Comparison of ENCODE assay signal across 18 cellular contexts in genomic region chr18:13368080-13368813, GRCh38.
A peak's percentile ranks its signal among the peaks of the same experiment; 100 is the strongest.
DNase-seq lines count a peak whose midpoint lies in the region; ATAC-seq, FAIRE-seq and TF ChIP-seq lines count a peak whose summit lies in the region.
"Had no signal": no experiment of that assay in that cellular context is flagged by ENCODE, and none has a peak within 500 bp of the region (broad histone marks: within the 10 kb centered on the region; RNA-seq: fewer than 3 reads in every experiment).

No MANE protein-coding gene starts in this region.

- no peak for TF ChIP-seq CTCF in kidney (IDR thresholded peaks at IDR 0.05; ENCODE audit: borderline replicate concordance, extremely low read depth, insufficient read depth)

- no peak overlapping the region for H3K4me3 ChIP-seq in BLaER1 treated with 17β-estradiol and CSF1 and Interleukin-3, amounts not matched to agents 10 nM and 100 nM
- no peak overlapping the region for H3K4me3 ChIP-seq in kidney (ENCODE audit: low read length in 2 of 2)
- H3K4me3 ChIP-seq: Peyer's patch had no signal

- no peaks in the 10 kb centered on the region for H3K9me3 ChIP-seq in BLaER1 treated with 17β-estradiol and CSF1 and Interleukin-3, amounts not matched to agents 10 nM and 100 nM (replicated peaks in 1 of 11)
- H3K9me3 ChIP-seq in T-helper 17 cell (ENCODE audit: control insufficient read depth, low read length, poor library complexity, severe bottlenecking), result no peaks in the 10 kb centered on the region
- no peaks in the 10 kb centered on the region for H3K9me3 ChIP-seq in kidney (ENCODE audit: control insufficient read depth in 1 of 2, low read length in 2 of 2)
- H3K9me3 ChIP-seq: Peyer's patch had no signal

- H3K27me3 Mint-ChIP-seq in activated T-cell treated with anti-CD3 and anti-CD28 coated beads, Interleukin-2, amount 50 U/mL, for 24 hours, result no peaks in the 10 kb centered on the region
- no peaks in the 10 kb centered on the region for H3K27me3 Mint-ChIP-seq in T-helper 17 cell

- H3K27me3 ChIP-seq in BLaER1 treated with 17β-estradiol and CSF1 and Interleukin-3, amounts not matched to agents 10 nM and 100 nM, result no peaks in the 10 kb centered on the region
- H3K27me3 ChIP-seq: Peyer's patch had no signal

- peak overlapping the region in 1 of 11 experiments; percentile 37; a peak in 1 of 22 replicates for H3K27ac ChIP-seq in BLaER1 treated with 17β-estradiol and CSF1 and Interleukin-3, amounts not matched to agents 10 nM and 100 nM
- no peak overlapping the region for H3K27ac ChIP-seq in kidney (ENCODE audit: low read depth in 2 of 2, low read length in 2 of 2)

- H3K27ac Mint-ChIP-seq in activated T-cell treated with anti-CD3 and anti-CD28 coated beads, Interleukin-2, amount 50 U/mL, for 24 hours, result no peak overlapping the region
- H3K27ac Mint-ChIP-seq in T-helper 17 cell, result peak overlapping the region; percentile 83

- no peaks in the 10 kb centered on the region for H3K9me3 Mint-ChIP-seq in activated T-cell treated with anti-CD3 and anti-CD28 coated beads, Interleukin-2, amount 50 U/mL, for 24 hours

- H3K4me1 Mint-ChIP-seq in activated T-cell treated with anti-CD3 and anti-CD28 coated beads, Interleukin-2, amount 50 U/mL, for 24 hours (ENCODE audit: low read depth), result peaks cover 50% of the 10 kb centered on the region
- H3K4me1 Mint-ChIP-seq in T-helper 17 cell, result peaks cover 24% of the 10 kb centered on the region

- peaks cover 59 to 97% (median 91%) of the 10 kb centered on the region in 10 experiments for H3K4me1 ChIP-seq in BLaER1 treated with 17β-estradiol and CSF1 and Interleukin-3, amounts not matched to agents 10 nM and 100 nM
- H3K4me1 ChIP-seq in kidney (ENCODE audit: control insufficient read depth in 1 of 2, insufficient read depth in 1 of 2, low read depth in 1 of 2, low read length in 2 of 2), result no peaks in the 10 kb centered on the region

- ATAC-seq in T-helper 17 cell (no peak), left lobe of liver (no peak)

- DNase-seq in activated T-cell treated with anti-CD3 and anti-CD28 coated beads, Interleukin-2, amount 50 U/mL, for 24 hours, result peak; percentile 15
- DNase-seq in activated T-cell treated with anti-CD3 and anti-CD28 coated beads for 4 hours, result no peak
- no peak for DNase-seq in T-helper 17 cell
- peak; percentile 28 for DNase-seq in left lobe of liver (ENCODE audit: low spot score)
- DNase-seq in kidney, result no peak
- DNase-seq in NCI-H2227 treated with DMSO at 0.1 percent for 48 hours (lab: John Stamatoyannopoulos, UW), result no peak
- DNase-seq in HUDEP-2 (lab: John Stamatoyannopoulos, UW; ENCODE audit: unreplicated experiment in 76 of 76), result no peak
- DNase-seq: DMS79, Kasumi-1, NCI-H1694, NCI-H2081, NCI-H2171, NCI-H524 treated with DMSO at 0.1 percent for 48 hours, Peyer's patch had no signal

- no peak for FAIRE-seq in kidney (lab: Jason Lieb, UNC)
- FAIRE-seq: A204.1, GM19239, H1 had no signal

- H3K4me3 Mint-ChIP-seq in activated T-cell treated with anti-CD3 and anti-CD28 coated beads, Interleukin-2, amount 50 U/mL, for 24 hours, result no peak overlapping the region
- no peak overlapping the region for H3K4me3 Mint-ChIP-seq in T-helper 17 cell

- H3K9ac ChIP-seq in BLaER1 treated with 17β-estradiol and CSF1 and Interleukin-3, amounts not matched to agents 10 nM and 100 nM, result no peak overlapping the region
- no peak overlapping the region for H3K9ac ChIP-seq in kidney (ENCODE audit: low read length in 2 of 2)

- H4K20me1 ChIP-seq in BLaER1 treated with 17β-estradiol and CSF1 and Interleukin-3, amounts not matched to agents 10 nM and 100 nM, result peaks cover 0 to 52% (median 6%) of the 10 kb centered on the region in 11 experiments; a peak in 6 of 22 replicates

- no peaks in the 10 kb centered on the region for H3K36me3 Mint-ChIP-seq in activated T-cell treated with anti-CD3 and anti-CD28 coated beads, Interleukin-2, amount 50 U/mL, for 24 hours (ENCODE audit: low read depth)
- H3K36me3 Mint-ChIP-seq in T-helper 17 cell (ENCODE audit: low read depth), result no peaks in the 10 kb centered on the region

- H3K36me3 ChIP-seq in BLaER1 treated with 17β-estradiol and CSF1 and Interleukin-3, amounts not matched to agents 10 nM and 100 nM, result peaks cover 0 to 13% (median 0%) of the 10 kb centered on the region in 11 experiments; a peak in 5 of 22 replicates
- no peaks in the 10 kb centered on the region for H3K36me3 ChIP-seq in kidney (ENCODE audit: control insufficient read depth in 1 of 2, insufficient read depth in 2 of 2, low read length in 2 of 2)
- H3K36me3 ChIP-seq: Peyer's patch had no signal

- intact Hi-C loops in kidney (cut with DNase I), result no loop called here

- H3K4me2 ChIP-seq in BLaER1 treated with 17β-estradiol and CSF1 and Interleukin-3, amounts not matched to agents 10 nM and 100 nM, result peak overlapping the region in 8 of 11 experiments; percentile 24 to 99 (median 51); a peak in 8 of 22 replicates

Comparison
In these comparisons a context has a peak if more than half of its experiments do, and no peak if none do; other contexts are left out.
1. DNase-seq: peak in activated T-cell treated with anti-CD3 and anti-CD28 coated beads, Interleukin-2, amount 50 U/mL, for 24 hours (single experiment) and left lobe of liver (single experiment); none in activated T-cell treated with anti-CD3 and anti-CD28 coated beads for 4 hours (single experiment), T-helper 17 cell (0 of 3), kidney (single experiment), NCI-H2227 treated with DMSO at 0.1 percent for 48 hours (single experiment) and HUDEP-2 (0 of 76).